ENCODE assay signal across 9 cellular contexts in the genomic region with DNA sequence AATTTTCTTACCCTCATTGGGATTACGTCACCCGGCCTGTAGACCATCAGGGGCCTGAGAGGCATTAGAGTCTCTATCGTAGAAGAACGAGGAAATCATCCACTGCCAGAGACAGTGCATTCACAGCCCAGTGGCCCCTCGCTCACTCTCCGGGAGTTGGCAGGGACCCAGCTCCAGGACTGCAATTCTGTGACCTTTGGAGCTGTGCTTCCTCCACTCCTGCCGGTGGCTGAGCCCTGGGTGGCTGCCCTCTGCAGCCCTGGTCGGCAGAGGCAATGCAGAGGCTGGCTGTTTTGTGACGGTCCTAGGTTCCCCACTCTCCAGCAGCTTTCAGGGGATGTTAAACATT. TPM values are rescaled to one million over a fixed set of nuclear protein-coding genes. Genes with fewer than 3 reads are reported as not detected.
A peak's percentile ranks its signal among the peaks of the same experiment; 100 is the strongest.
DNase-seq lines count a peak whose midpoint lies in the region; ATAC-seq and TF ChIP-seq lines count a peak whose summit lies in the region.
"Had no signal": no experiment of that assay in that cellular context is flagged by ENCODE, and none has a peak within 500 bp of the region (broad histone marks: within the 10 kb centered on the region; RNA-seq: fewer than 3 reads in every experiment).

No MANE protein-coding gene starts in this region.

- no peaks in the 10 kb centered on the region for H3K27me3 ChIP-seq in upper lobe of right lung

- H3K9me3 ChIP-seq in mucosa of descending colon (no peaks in the 10 kb centered on the region), upper lobe of right lung (no peaks in the 10 kb centered on the region)

- peaks cover 0 to 3% (median 2%) of the 10 kb centered on the region in 3 donors for H3K27me3 Mint-ChIP-seq in CD14-positive monocyte (ENCODE audit: low read depth in 3 of 3)

- H3K9me3 Mint-ChIP-seq in CD14-positive monocyte = peaks cover 0 to 2% (median 0%) of the 10 kb centered on the region in 7 donors

- no peaks in the 10 kb centered on the region for H3K36me3 ChIP-seq in mucosa of descending colon (ENCODE audit: low read depth)
- H3K36me3 ChIP-seq in upper lobe of right lung = peaks cover 8% of the 10 kb centered on the region

- peak; percentile 48 for ATAC-seq in Right ventricle myocardium superior (ENCODE audit: poor library complexity)
- peak; percentile 76 for ATAC-seq in mucosa of descending colon
- ATAC-seq in upper lobe of right lung = no peak

- H3K27ac Mint-ChIP-seq in CD14-positive monocyte = peak overlapping the region in 1 of 7 donors; percentile 56

- H3K4me1 ChIP-seq in mucosa of descending colon (ENCODE audit: low read depth) = peaks cover 58% of the 10 kb centered on the region
- H3K4me1 ChIP-seq in upper lobe of right lung = peaks cover 57% of the 10 kb centered on the region

- DNase-seq in Right ventricle myocardium superior (peak; percentile 60), cardiac septum (ENCODE audit: low spot score) (no peak), caudate nucleus (lab: John Stamatoyannopoulos, UW) (no peak), mucosa of descending colon (peak; percentile 83 to 91 (median 89)), upper lobe of right lung (peak; percentile 64), DMS79 treated with DMSO at 0.1 percent for 48 hours (lab: John Stamatoyannopoulos, UW) (no peak), CD1c-positive myeloid dendritic cell (ENCODE audit: extremely low spot score) (no peak), CD14-positive monocyte (ENCODE audit: low spot score) (no peak)
- DNase-seq: AML-193 had no signal

- intact Hi-C loops in Right ventricle myocardium superior (cut with DNase I) = no loop called here
- intact Hi-C loops in cardiac septum (cut with DNase I) = no loop called here
- intact Hi-C loops in mucosa of descending colon (cut with DNase I, micrococcal nuclease) = no loop called here
- intact Hi-C loops in upper lobe of right lung (cut with DNase I) = no loop called here
- intact Hi-C loops in CD14-positive monocyte (cut with micrococcal nuclease) = loop anchor here in 1 of 2 donors (10.0 kb wide), 1 partner anchor 222 kb away; no protein-coding TSS in a partner anchor

- no peak overlapping the region for H3K4me3 Mint-ChIP-seq in CD14-positive monocyte

- peak overlapping the region; percentile 33 for H3K27ac ChIP-seq in caudate nucleus (ENCODE audit: low read depth, low read length)
- no peak overlapping the region for H3K27ac ChIP-seq in upper lobe of right lung

- H3K4me3 ChIP-seq in mucosa of descending colon (no peak overlapping the region), upper lobe of right lung (no peak overlapping the region)

- TF ChIP-seq CTCF in mucosa of descending colon (IDR thresholded peaks at IDR 0.05) (no peak), upper lobe of right lung (IDR thresholded peaks at IDR 0.05) (no peak), CD14-positive monocyte (IDR thresholded peaks at IDR 0.05) (no peak)

- H3K36me3 Mint-ChIP-seq in CD14-positive monocyte = peaks cover 46 to 75% of the 10 kb centered on the region in 2 donors

- peaks cover 33% of the 10 kb centered on the region for H3K4me1 Mint-ChIP-seq in CD14-positive monocyte

RNA-seq across cellular contexts. Expression of a gene that starts 12.7 kb away (rescaled TPM):
- total RNA-seq in Right ventricle myocardium superior = 3.8 TPM
- total RNA-seq in cardiac septum = 6.7 TPM
- 100 to 1,000 TPM in 1 of 3 donors, 10 to 100 TPM in 2; 52.3 to 179 (median 92.3) TPM for total RNA-seq in mucosa of descending colon
- 21.6 TPM for total RNA-seq in upper lobe of right lung
- 1 to 10 TPM; 2.7 to 4.3 TPM for polyA plus RNA-seq in CD14-positive monocyte

RNA-seq across cellular contexts. Expression of a gene that starts 30.3 kb away (rescaled TPM):
- not detected for total RNA-seq in Right ventricle myocardium superior
- not detected for total RNA-seq in cardiac septum
- 1 to 10 TPM; 4.0 to 7.6 (median 4.5) TPM for total RNA-seq in mucosa of descending colon
- total RNA-seq in upper lobe of right lung = 0.84 TPM
- not detected for polyA plus RNA-seq in CD14-positive monocyte

Comparison
In these comparisons a context has a peak if more than half of its experiments do, and no peak if none do; other contexts are left out.
1. DNase-seq: peak in Right ventricle myocardium superior (single experiment), mucosa of descending colon (3 of 3) and upper lobe of right lung (single experiment); none in cardiac septum (single experiment), caudate nucleus (0 of 61), DMS79 treated with DMSO at 0.1 percent for 48 hours (single experiment), CD1c-positive myeloid dendritic cell (single experiment) and CD14-positive monocyte (single experiment).